In the genomic region with DNA sequence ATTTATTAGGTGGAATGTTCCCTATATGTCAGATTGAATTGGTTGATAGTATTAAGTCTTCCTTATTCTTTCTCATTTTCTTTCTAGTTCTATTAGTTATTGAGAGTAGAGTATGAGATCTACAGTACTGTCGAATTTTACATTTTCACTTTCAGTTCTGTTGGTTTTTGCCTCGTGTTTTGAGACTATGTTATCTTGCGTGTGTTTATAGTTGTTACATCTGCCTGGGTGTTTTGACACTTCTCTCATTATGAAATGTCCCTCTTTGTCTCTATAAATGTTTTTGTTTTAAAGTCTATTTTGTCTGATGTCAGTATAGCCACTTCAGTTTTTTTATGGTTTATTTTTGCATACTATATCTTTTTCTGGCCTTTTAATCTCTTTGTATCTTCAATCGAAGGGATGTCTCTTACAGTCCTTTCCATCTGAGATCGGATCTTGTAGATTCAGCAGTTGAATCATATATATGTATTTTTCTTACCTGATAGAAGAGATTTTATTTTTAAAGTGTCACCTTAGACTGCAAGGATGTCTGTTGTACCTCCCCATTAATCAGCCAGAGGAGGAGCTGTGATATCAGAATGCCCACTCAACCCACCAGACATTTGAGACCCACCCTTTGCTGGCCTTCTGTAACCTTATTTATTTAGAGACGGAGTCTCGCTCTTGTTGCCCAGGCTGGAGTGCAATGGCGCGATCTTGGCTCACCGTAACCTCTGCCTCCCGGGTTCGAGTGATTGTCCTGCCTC, we compare ENCODE assay signal across 10 cellular contexts. TPM values are rescaled to one million over a fixed set of nuclear protein-coding genes. Genes with fewer than 3 reads are reported as not detected.
DNase-seq lines count a peak whose midpoint lies in the region.
"Had no signal": no experiment of that assay in that cellular context is flagged by ENCODE, and none has a peak within 500 bp of the region (broad histone marks: within the 10 kb centered on the region; RNA-seq: fewer than 3 reads in every experiment).

No MANE protein-coding gene starts in this region.

- H3K36me3 ChIP-seq in endocrine pancreas (ENCODE audit: control insufficient read depth, insufficient read depth, low read length) (no peaks in the 10 kb centered on the region), subcutaneous abdominal adipose tissue (ENCODE audit: control insufficient read depth in 5 of 5, insufficient read depth in 5 of 5, low read length in 5 of 5) (peaks cover 0 to 13% (median 6%) of the 10 kb centered on the region in 5 donors), HAP-1 (replicated peaks) (peaks cover 6% of the 10 kb centered on the region; the same call in 1 of the 2 replicates)

- CTCF ChIA-PET in activated naive CD4-positive, alpha-beta T cell treated with anti-CD3 and anti-CD28 coated beads for 36 hours (lab: Charles Lee) = interaction anchor here (0.6 to 0.7 kb wide), 2 partner anchors 10 to 12 kb away, joined by 3 read pairs; no protein-coding TSS in a partner anchor

- H3K36me3 Mint-ChIP-seq in activated naive CD4-positive, alpha-beta T cell treated with anti-CD3 and anti-CD28 coated beads for 36 hours (ENCODE audit: low read depth) = peaks cover 14% of the 10 kb centered on the region

- H3K9me3 Mint-ChIP-seq in activated naive CD4-positive, alpha-beta T cell treated with anti-CD3 and anti-CD28 coated beads for 36 hours = no peaks in the 10 kb centered on the region
- H3K9me3 Mint-ChIP-seq: neural crest cell had no signal

- no peaks in the 10 kb centered on the region for H3K4me1 ChIP-seq in endocrine pancreas (ENCODE audit: control insufficient read depth, insufficient read depth, low read length)
- peaks cover 0 to 17% (median 9%) of the 10 kb centered on the region in 5 donors for H3K4me1 ChIP-seq in subcutaneous abdominal adipose tissue (ENCODE audit: control insufficient read depth in 5 of 5, insufficient read depth in 5 of 5, low read length in 5 of 5)
- H3K4me1 ChIP-seq in HAP-1 = peaks cover 3% of the 10 kb centered on the region; the same call in 1 of the 2 replicates

- no peaks in the 10 kb centered on the region for H3K9me3 ChIP-seq in endocrine pancreas (ENCODE audit: control insufficient read depth, low read length)
- H3K9me3 ChIP-seq in subcutaneous abdominal adipose tissue (ENCODE audit: control insufficient read depth in 5 of 5, low read length in 5 of 5) = no peaks in the 10 kb centered on the region
- no peaks in the 10 kb centered on the region for H3K9me3 ChIP-seq in HAP-1

- in situ Hi-C loops in HAP-1 (cut with MboI; ENCODE audit: low sequenced_read_pairs) = no loop called here

- H3K4me3 Mint-ChIP-seq in activated naive CD4-positive, alpha-beta T cell treated with anti-CD3 and anti-CD28 coated beads for 36 hours = peak overlapping the region; percentile 67
- H3K4me3 Mint-ChIP-seq: neural crest cell had no signal

- H3K27me3 ChIP-seq in endocrine pancreas (ENCODE audit: control insufficient read depth, insufficient read depth, low read length) (no peaks in the 10 kb centered on the region), subcutaneous abdominal adipose tissue (ENCODE audit: control insufficient read depth in 5 of 5, insufficient read depth in 4 of 5, low read length in 5 of 5) (no peaks in the 10 kb centered on the region), HAP-1 (ENCODE audit: low read depth) (no peaks in the 10 kb centered on the region)

- H3K9ac ChIP-seq in endocrine pancreas (ENCODE audit: control insufficient read depth, insufficient read depth, low read length) = no peak overlapping the region
- H3K9ac ChIP-seq in subcutaneous abdominal adipose tissue (ENCODE audit: low read length in 5 of 5) = peak overlapping the region; percentile 2 to 58 (median 11)

- peak overlapping the region; percentile 79 for H3K27ac Mint-ChIP-seq in activated naive CD4-positive, alpha-beta T cell treated with anti-CD3 and anti-CD28 coated beads for 36 hours

- no peak for DNase-seq in activated naive CD4-positive, alpha-beta T cell treated with anti-CD3 and anti-CD28 coated beads for 36 hours
- DNase-seq in activated naive CD4-positive, alpha-beta T cell treated with anti-CD3 and anti-CD28 coated beads, Interleukin-2, amount 50 U/mL, for 16 hours = no peak
- DNase-seq in NAMALWA (ENCODE audit: low spot score) (peak; percentile 50), HAP-1 (ENCODE audit: low spot score in 2 of 2) (no peak), NCI-H2107 treated with DMSO at 0.1 percent for 48 hours (lab: John Stamatoyannopoulos, UW; ENCODE audit: unreplicated experiment) (no peak), LoVo (ENCODE audit: low spot score) (no peak)
- DNase-seq: activated CD8-positive, alpha-beta memory T cell treated with anti-CD3 and anti-CD28 coated beads, Interleukin-2, amount 50 U/mL, for 4 hours had no signal

- peaks cover 47% of the 10 kb centered on the region for H3K4me1 Mint-ChIP-seq in activated naive CD4-positive, alpha-beta T cell treated with anti-CD3 and anti-CD28 coated beads for 36 hours (ENCODE audit: low read depth)

- no peak overlapping the region for H3K27ac ChIP-seq in subcutaneous abdominal adipose tissue (ENCODE audit: low read depth, low read length)

- intact Hi-C loops in activated naive CD4-positive, alpha-beta T cell treated with anti-CD3 and anti-CD28 coated beads for 36 hours (cut with micrococcal nuclease) = loop anchor here (1.0 to 2.0 kb wide), 2 partner anchors 11 to 21 kb away; partner anchors contain the start of gene EHMT1

- no peaks in the 10 kb centered on the region for H3K27me3 Mint-ChIP-seq in activated naive CD4-positive, alpha-beta T cell treated with anti-CD3 and anti-CD28 coated beads for 36 hours (ENCODE audit: low read depth)

- H3K4me3 ChIP-seq in endocrine pancreas (ENCODE audit: control insufficient read depth, insufficient read depth, low read length) = peak overlapping the region; percentile 57
- H3K4me3 ChIP-seq in subcutaneous abdominal adipose tissue (ENCODE audit: low read depth in 1 of 5, low read length in 5 of 5) = peak overlapping the region in 1 of 5 donors; percentile 37
- H3K4me3 ChIP-seq in HAP-1 = no peak overlapping the region

RNA-seq across cellular contexts. Expression of gene EHMT1, which starts 20.7 kb away (rescaled TPM):
- total RNA-seq in activated naive CD4-positive, alpha-beta T cell treated with anti-CD3 and anti-CD28 coated beads for 36 hours = 10 to 100 TPM; 57.9 to 59.0 TPM

RNA-seq across cellular contexts. Expression of gene ARRDC1, which starts 34.0 kb away (rescaled TPM):
- 10 to 100 TPM; 19.1 to 21.4 TPM for total RNA-seq in activated naive CD4-positive, alpha-beta T cell treated with anti-CD3 and anti-CD28 coated beads for 36 hours

RNA-seq across cellular contexts. Expression of gene ZMYND19, which starts 49.2 kb away (rescaled TPM):
- 10 to 100 TPM; 50.9 to 52.5 TPM for total RNA-seq in activated naive CD4-positive, alpha-beta T cell treated with anti-CD3 and anti-CD28 coated beads for 36 hours
